ENCODE assay signal across 22 cellular contexts in genomic region chr22:47606426-47606825, GRCh38.
DNase-seq lines count a peak whose midpoint lies in the region; ATAC-seq and TF ChIP-seq lines count a peak whose summit lies in the region.
"Had no signal": no experiment of that assay in that cellular context is flagged by ENCODE, and none has a peak within 500 bp of the region (broad histone marks: within the 10 kb centered on the region; RNA-seq: fewer than 3 reads in every experiment).

No MANE protein-coding gene starts in this region.

- no peaks in the 10 kb centered on the region for H3K27me3 ChIP-seq in WERI-Rb-1 (ENCODE audit: insufficient read depth, low read depth, severe bottlenecking)

- no peak overlapping the region for H3K4me3 Mint-ChIP-seq in type B pancreatic cell
- no peak overlapping the region for H3K4me3 Mint-ChIP-seq in naive thymus-derived CD8-positive, alpha-beta T cell
- H3K4me3 Mint-ChIP-seq: CD4-positive, alpha-beta memory T cell; H9 had no signal

- H3K9me3 ChIP-seq in WERI-Rb-1 (ENCODE audit: severe bottlenecking) = no peaks in the 10 kb centered on the region
- H3K9me3 ChIP-seq: A549, Caco-2 had no signal

- POLR2A ChIA-PET in naive thymus-derived CD8-positive, alpha-beta T cell (lab: Charles Lee) = no interaction called here

- H3K36me3 Mint-ChIP-seq in type B pancreatic cell = no peaks in the 10 kb centered on the region
- no peaks in the 10 kb centered on the region for H3K36me3 Mint-ChIP-seq in naive thymus-derived CD8-positive, alpha-beta T cell
- H3K36me3 Mint-ChIP-seq: CD4-positive, alpha-beta memory T cell had no signal

- H3K27me3 Mint-ChIP-seq in type B pancreatic cell = no peaks in the 10 kb centered on the region
- H3K27me3 Mint-ChIP-seq in naive thymus-derived CD8-positive, alpha-beta T cell = peaks cover 6 to 32% (median 16%) of the 10 kb centered on the region in 5 donors

- intact Hi-C loops in posterior vena cava (cut with DNase I) = loop anchor here in 1 of 2 donors (10.0 kb wide), 1 partner anchor 1442 kb away; no protein-coding TSS in a partner anchor

- no peaks in the 10 kb centered on the region for H3K36me3 ChIP-seq in WERI-Rb-1

- H3K4me3 ChIP-seq in WERI-Rb-1 (ENCODE audit: low read depth, low read length) = no peak overlapping the region
- H3K4me3 ChIP-seq: A549, GM23248, SK-N-MC had no signal

- DNase-seq in WERI-Rb-1 (peak; percentile 1), islet precursor cell (peak; percentile 40), posterior vena cava (ENCODE audit: low spot score) (peak; percentile 30), type B pancreatic cell (ENCODE audit: extremely low spot score, unreplicated experiment) (peak; percentile 29), NCI-H2107 treated with DMSO at 0.1 percent for 48 hours (lab: John Stamatoyannopoulos, UW; ENCODE audit: unreplicated experiment) (no peak)
- DNase-seq in naive thymus-derived CD8-positive, alpha-beta T cell = no peak
- DNase-seq: C1 segment of cervical spinal cord; CD4-positive, alpha-beta memory T cell; GM23248; H9; KBM-7; MV-4-11; NCI-H1105; NCI-H1930; NCI-H2227 treated with DMSO at 0.1 percent for 48 hours; NCI-H526 treated with DMSO at 0.1 percent for 48 hours; SHP77 treated with DMSO at 0.1 percent for 48 hours had no signal

- H3K27ac Mint-ChIP-seq in type B pancreatic cell = no peak overlapping the region
- H3K27ac Mint-ChIP-seq in naive thymus-derived CD8-positive, alpha-beta T cell = no peak overlapping the region
- H3K27ac Mint-ChIP-seq: CD4-positive, alpha-beta memory T cell; H9 had no signal

- H3K9me3 Mint-ChIP-seq in type B pancreatic cell = no peaks in the 10 kb centered on the region
- peaks cover 0 to 4% (median 0%) of the 10 kb centered on the region in 9 donors for H3K9me3 Mint-ChIP-seq in naive thymus-derived CD8-positive, alpha-beta T cell

- no peak for ATAC-seq in naive thymus-derived CD8-positive, alpha-beta T cell
- no peak for ATAC-seq in HG02840 (IDR thresholded peaks at IDR 0.05; ENCODE audit: low FRiP score, unreplicated experiment)
- ATAC-seq: A549 had no signal

- no peak overlapping the region for H3K27ac ChIP-seq in WERI-Rb-1
- H3K27ac ChIP-seq: A549, GM23248, RWPE1, SK-N-MC had no signal

- H3K4me1 Mint-ChIP-seq in type B pancreatic cell (ENCODE audit: unreplicated experiment) = no peaks in the 10 kb centered on the region
- no peaks in the 10 kb centered on the region for H3K4me1 Mint-ChIP-seq in naive thymus-derived CD8-positive, alpha-beta T cell
- H3K4me1 Mint-ChIP-seq: CD4-positive, alpha-beta memory T cell; H9 had no signal

- TF ChIP-seq CTCF in WERI-Rb-1 (IDR thresholded peaks at IDR 0.05; ENCODE audit: low read depth, low read length) = no peak
- no peak for TF ChIP-seq CTCF in type B pancreatic cell (conservative IDR thresholded peaks at IDR 0.05)

Comparison
In these comparisons a context has a peak if more than half of its experiments do, and no peak if none do; other contexts are left out.
1. DNase-seq: peak in WERI-Rb-1 (single experiment), islet precursor cell (single experiment), posterior vena cava (single experiment) and type B pancreatic cell (single experiment); none in naive thymus-derived CD8-positive, alpha-beta T cell (0 of 10) and NCI-H2107 treated with DMSO at 0.1 percent for 48 hours (single experiment).